ENCODE assay signal across 1 cellular context in the genomic region with DNA sequence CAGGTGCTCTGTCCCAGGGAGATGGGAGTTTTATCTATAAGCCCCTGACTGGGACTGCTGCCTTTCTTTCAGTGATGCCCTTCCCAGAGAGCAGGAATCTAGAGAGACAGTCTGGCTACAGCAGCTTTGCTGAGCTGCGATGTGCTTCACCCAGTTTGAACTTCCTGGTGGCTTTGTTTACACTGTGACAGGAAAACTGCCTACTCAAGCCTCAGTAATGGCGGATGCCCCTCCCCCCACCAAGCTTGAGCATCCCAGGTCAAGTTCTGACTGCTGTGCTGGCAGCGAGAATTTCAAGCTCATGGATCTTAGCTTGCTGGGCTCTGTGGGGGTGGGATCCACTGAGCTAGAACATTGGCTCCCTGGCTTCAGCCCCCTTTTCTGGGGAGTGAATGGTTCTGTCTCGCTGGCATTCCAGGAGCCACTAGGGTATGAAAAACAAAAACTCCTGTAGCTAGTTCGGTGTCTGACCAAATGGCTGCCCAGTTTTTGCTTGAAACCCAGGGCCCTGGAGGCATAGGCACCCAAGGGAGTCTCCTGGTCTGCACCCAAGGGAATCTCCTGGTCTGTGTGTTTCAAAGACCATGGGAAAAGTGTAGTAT.
TF ChIP-seq lines count a peak whose summit lies in the region.

No MANE protein-coding gene starts in this region.

TF ChIP-seq in HepG2, 621 proteins besides CTCF, POLR2A, EP300 and RAD21 (continued from another document and continues in another):
- TF ChIP-seq ZFP90 (CRISPR knock-in tag; IDR thresholded peaks at IDR 0.05; ENCODE audit: borderline replicate concordance) (no peak), ZBTB1 (CRISPR knock-in tag; IDR thresholded peaks at IDR 0.05; ENCODE audit: borderline replicate concordance) (no peak), KAT2B (IDR thresholded peaks at IDR 0.05; ENCODE audit: borderline replicate concordance, low read depth, low read length) (no peak), RELA (CRISPR knock-in tag; IDR thresholded peaks at IDR 0.05) (no peak), NR3C1 (CRISPR knock-in tag; IDR thresholded peaks at IDR 0.05) (no peak), ZNF430 (CRISPR knock-in tag; IDR thresholded peaks at IDR 0.05) (peak; percentile 23; the same call in 1 of the 2 replicates), REXO4 (CRISPR knock-in tag; IDR thresholded peaks at IDR 0.05; ENCODE audit: borderline replicate concordance) (no peak), ZNF138 (CRISPR knock-in tag; IDR thresholded peaks at IDR 0.05; ENCODE audit: low read depth) (no peak), SKI (IDR thresholded peaks at IDR 0.05; ENCODE audit: partially characterized antibody) (no peak), ZNF660 (CRISPR knock-in tag; IDR thresholded peaks at IDR 0.05; ENCODE audit: borderline replicate concordance, low read depth) (no peak), GFI1 (CRISPR knock-in tag; IDR thresholded peaks at IDR 0.05; ENCODE audit: borderline replicate concordance) (no peak), ZNF790 (CRISPR knock-in tag; IDR thresholded peaks at IDR 0.05; ENCODE audit: borderline replicate concordance) (no peak), ESRRA (CRISPR knock-in tag; IDR thresholded peaks at IDR 0.05; ENCODE audit: low read depth) (no peak), NFIB (CRISPR knock-in tag; IDR thresholded peaks at IDR 0.05; ENCODE audit: borderline replicate concordance) (no peak), TEAD2 (CRISPR knock-in tag; IDR thresholded peaks at IDR 0.05) (no peak), ZNF713 (CRISPR knock-in tag; IDR thresholded peaks at IDR 0.05) (no peak), MEF2D (CRISPR knock-in tag; IDR thresholded peaks at IDR 0.05) (no peak), ZNF709 (CRISPR knock-in tag; IDR thresholded peaks at IDR 0.05) (no peak), CBX1 (IDR thresholded peaks at IDR 0.05; ENCODE audit: low read depth) (no peak), NFE2 (CRISPR knock-in tag; IDR thresholded peaks at IDR 0.05) (peak; percentile 46; the same call in 1 of the 2 replicates), ZNF674 (CRISPR knock-in tag; IDR thresholded peaks at IDR 0.05; ENCODE audit: low read depth) (no peak), AGO1 (IDR thresholded peaks at IDR 0.05; ENCODE audit: low read depth, low read length, poor library complexity, severe bottlenecking) (no peak), ELF3 (CRISPR knock-in tag; IDR thresholded peaks at IDR 0.05) (peak; percentile 99), POLR2AphosphoS2 (IDR thresholded peaks at IDR 0.05; ENCODE audit: low read depth, low read length) (no peak)
- TF ChIP-seq, protein P1, sequence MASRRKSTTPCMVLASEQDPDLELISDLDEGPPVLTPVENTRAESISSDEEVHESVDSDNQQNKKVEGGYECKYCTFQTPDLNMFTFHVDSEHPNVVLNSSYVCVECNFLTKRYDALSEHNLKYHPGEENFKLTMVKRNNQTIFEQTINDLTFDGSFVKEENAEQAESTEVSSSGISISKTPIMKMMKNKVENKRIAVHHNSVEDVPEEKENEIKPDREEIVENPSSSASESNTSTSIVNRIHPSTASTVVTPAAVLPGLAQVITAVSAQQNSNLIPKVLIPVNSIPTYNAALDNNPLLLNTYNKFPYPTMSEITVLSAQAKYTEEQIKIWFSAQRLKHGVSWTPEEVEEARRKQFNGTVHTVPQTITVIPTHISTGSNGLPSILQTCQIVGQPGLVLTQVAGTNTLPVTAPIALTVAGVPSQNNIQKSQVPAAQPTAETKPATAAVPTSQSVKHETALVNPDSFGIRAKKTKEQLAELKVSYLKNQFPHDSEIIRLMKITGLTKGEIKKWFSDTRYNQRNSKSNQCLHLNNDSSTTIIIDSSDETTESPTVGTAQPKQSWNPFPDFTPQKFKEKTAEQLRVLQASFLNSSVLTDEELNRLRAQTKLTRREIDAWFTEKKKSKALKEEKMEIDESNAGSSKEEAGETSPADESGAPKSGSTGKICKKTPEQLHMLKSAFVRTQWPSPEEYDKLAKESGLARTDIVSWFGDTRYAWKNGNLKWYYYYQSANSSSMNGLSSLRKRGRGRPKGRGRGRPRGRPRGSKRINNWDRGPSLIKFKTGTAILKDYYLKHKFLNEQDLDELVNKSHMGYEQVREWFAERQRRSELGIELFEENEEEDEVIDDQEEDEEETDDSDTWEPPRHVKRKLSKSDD (CRISPR knock-in tag; IDR thresholded peaks at IDR 0.05; ENCODE audit: low read depth), result no peak
- TF ChIP-seq, protein P2, sequence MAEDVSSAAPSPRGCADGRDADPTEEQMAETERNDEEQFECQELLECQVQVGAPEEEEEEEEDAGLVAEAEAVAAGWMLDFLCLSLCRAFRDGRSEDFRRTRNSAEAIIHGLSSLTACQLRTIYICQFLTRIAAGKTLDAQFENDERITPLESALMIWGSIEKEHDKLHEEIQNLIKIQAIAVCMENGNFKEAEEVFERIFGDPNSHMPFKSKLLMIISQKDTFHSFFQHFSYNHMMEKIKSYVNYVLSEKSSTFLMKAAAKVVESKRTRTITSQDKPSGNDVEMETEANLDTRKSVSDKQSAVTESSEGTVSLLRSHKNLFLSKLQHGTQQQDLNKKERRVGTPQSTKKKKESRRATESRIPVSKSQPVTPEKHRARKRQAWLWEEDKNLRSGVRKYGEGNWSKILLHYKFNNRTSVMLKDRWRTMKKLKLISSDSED (CRISPR knock-in tag; IDR thresholded peaks at IDR 0.05), result no peak
- TF ChIP-seq, protein P3, sequence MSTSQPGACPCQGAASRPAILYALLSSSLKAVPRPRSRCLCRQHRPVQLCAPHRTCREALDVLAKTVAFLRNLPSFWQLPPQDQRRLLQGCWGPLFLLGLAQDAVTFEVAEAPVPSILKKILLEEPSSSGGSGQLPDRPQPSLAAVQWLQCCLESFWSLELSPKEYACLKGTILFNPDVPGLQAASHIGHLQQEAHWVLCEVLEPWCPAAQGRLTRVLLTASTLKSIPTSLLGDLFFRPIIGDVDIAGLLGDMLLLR (CRISPR knock-in tag; IDR thresholded peaks at IDR 0.05), result no peak
- TF ChIP-seq, protein P4, sequence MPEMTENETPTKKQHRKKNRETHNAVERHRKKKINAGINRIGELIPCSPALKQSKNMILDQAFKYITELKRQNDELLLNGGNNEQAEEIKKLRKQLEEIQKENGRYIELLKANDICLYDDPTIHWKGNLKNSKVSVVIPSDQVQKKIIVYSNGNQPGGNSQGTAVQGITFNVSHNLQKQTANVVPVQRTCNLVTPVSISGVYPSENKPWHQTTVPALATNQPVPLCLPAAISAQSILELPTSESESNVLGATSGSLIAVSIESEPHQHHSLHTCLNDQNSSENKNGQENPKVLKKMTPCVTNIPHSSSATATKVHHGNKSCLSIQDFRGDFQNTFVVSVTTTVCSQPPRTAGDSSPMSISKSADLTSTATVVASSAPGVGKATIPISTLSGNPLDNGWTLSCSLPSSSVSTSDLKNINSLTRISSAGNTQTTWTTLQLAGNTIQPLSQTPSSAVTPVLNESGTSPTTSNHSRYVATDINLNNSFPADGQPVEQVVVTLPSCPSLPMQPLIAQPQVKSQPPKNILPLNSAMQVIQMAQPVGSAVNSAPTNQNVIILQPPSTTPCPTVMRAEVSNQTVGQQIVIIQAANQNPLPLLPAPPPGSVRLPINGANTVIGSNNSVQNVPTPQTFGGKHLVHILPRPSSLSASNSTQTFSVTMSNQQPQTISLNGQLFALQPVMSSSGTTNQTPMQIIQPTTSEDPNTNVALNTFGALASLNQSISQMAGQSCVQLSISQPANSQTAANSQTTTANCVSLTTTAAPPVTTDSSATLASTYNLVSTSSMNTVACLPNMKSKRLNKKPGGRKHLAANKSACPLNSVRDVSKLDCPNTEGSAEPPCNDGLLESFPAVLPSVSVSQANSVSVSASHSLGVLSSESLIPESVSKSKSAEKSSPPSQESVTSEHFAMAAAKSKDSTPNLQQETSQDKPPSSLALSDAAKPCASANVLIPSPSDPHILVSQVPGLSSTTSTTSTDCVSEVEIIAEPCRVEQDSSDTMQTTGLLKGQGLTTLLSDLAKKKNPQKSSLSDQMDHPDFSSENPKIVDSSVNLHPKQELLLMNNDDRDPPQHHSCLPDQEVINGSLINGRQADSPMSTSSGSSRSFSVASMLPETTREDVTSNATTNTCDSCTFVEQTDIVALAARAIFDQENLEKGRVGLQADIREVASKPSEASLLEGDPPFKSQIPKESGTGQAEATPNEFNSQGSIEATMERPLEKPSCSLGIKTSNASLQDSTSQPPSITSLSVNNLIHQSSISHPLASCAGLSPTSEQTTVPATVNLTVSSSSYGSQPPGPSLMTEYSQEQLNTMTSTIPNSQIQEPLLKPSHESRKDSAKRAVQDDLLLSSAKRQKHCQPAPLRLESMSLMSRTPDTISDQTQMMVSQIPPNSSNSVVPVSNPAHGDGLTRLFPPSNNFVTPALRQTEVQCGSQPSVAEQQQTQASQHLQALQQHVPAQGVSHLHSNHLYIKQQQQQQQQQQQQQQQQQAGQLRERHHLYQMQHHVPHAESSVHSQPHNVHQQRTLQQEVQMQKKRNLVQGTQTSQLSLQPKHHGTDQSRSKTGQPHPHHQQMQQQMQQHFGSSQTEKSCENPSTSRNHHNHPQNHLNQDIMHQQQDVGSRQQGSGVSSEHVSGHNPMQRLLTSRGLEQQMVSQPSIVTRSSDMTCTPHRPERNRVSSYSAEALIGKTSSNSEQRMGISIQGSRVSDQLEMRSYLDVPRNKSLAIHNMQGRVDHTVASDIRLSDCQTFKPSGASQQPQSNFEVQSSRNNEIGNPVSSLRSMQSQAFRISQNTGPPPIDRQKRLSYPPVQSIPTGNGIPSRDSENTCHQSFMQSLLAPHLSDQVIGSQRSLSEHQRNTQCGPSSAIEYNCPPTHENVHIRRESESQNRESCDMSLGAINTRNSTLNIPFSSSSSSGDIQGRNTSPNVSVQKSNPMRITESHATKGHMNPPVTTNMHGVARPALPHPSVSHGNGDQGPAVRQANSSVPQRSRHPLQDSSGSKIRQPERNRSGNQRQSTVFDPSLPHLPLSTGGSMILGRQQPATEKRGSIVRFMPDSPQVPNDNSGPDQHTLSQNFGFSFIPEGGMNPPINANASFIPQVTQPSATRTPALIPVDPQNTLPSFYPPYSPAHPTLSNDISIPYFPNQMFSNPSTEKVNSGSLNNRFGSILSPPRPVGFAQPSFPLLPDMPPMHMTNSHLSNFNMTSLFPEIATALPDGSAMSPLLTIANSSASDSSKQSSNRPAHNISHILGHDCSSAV (CRISPR knock-in tag; IDR thresholded peaks at IDR 0.05; ENCODE audit: borderline replicate concordance), result no peak
- TF ChIP-seq, protein P5, sequence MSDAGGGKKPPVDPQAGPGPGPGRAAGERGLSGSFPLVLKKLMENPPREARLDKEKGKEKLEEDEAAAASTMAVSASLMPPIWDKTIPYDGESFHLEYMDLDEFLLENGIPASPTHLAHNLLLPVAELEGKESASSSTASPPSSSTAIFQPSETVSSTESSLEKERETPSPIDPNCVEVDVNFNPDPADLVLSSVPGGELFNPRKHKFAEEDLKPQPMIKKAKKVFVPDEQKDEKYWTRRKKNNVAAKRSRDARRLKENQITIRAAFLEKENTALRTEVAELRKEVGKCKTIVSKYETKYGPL (CRISPR knock-in tag; IDR thresholded peaks at IDR 0.05), result no peak
- TF ChIP-seq, protein P6, sequence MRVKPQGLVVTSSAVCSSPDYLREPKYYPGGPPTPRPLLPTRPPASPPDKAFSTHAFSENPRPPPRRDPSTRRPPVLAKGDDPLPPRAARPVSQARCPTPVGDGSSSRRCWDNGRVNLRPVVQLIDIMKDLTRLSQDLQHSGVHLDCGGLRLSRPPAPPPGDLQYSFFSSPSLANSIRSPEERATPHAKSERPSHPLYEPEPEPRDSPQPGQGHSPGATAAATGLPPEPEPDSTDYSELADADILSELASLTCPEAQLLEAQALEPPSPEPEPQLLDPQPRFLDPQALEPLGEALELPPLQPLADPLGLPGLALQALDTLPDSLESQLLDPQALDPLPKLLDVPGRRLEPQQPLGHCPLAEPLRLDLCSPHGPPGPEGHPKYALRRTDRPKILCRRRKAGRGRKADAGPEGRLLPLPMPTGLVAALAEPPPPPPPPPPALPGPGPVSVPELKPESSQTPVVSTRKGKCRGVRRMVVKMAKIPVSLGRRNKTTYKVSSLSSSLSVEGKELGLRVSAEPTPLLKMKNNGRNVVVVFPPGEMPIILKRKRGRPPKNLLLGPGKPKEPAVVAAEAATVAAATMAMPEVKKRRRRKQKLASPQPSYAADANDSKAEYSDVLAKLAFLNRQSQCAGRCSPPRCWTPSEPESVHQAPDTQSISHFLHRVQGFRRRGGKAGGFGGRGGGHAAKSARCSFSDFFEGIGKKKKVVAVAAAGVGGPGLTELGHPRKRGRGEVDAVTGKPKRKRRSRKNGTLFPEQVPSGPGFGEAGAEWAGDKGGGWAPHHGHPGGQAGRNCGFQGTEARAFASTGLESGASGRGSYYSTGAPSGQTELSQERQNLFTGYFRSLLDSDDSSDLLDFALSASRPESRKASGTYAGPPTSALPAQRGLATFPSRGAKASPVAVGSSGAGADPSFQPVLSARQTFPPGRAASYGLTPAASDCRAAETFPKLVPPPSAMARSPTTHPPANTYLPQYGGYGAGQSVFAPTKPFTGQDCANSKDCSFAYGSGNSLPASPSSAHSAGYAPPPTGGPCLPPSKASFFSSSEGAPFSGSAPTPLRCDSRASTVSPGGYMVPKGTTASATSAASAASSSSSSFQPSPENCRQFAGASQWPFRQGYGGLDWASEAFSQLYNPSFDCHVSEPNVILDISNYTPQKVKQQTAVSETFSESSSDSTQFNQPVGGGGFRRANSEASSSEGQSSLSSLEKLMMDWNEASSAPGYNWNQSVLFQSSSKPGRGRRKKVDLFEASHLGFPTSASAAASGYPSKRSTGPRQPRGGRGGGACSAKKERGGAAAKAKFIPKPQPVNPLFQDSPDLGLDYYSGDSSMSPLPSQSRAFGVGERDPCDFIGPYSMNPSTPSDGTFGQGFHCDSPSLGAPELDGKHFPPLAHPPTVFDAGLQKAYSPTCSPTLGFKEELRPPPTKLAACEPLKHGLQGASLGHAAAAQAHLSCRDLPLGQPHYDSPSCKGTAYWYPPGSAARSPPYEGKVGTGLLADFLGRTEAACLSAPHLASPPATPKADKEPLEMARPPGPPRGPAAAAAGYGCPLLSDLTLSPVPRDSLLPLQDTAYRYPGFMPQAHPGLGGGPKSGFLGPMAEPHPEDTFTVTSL (CRISPR knock-in tag; IDR thresholded peaks at IDR 0.05; ENCODE audit: borderline replicate concordance), result no peak
